Comparison of ENCODE assay signal across 8 cellular contexts in genomic region chr20:6142348-6142993, GRCh38. TPM values are rescaled to one million over a fixed set of nuclear protein-coding genes. Genes with fewer than 3 reads are reported as not detected.
A peak's percentile ranks its signal among the peaks of the same experiment; 100 is the strongest.
DNase-seq lines count a peak whose midpoint lies in the region; ATAC-seq, FAIRE-seq and TF ChIP-seq lines count a peak whose summit lies in the region.

No MANE protein-coding gene starts in this region.

- SMC1A ChIA-PET in GM12878 (lab: Charles Lee; ENCODE audit: uncharacterized antibody, unreplicated experiment): interaction anchor here (1.1 kb wide), 1 partner anchor 15 kb away, joined by 3 read pairs; no protein-coding TSS in a partner anchor

- no peak overlapping the region for H3K27ac ChIP-seq in RWPE1
- H3K27ac ChIP-seq in GM12878 (ENCODE audit: control insufficient read depth, insufficient read depth): no peak overlapping the region
- H3K27ac ChIP-seq in spleen: no peak overlapping the region

- H3K4me1 ChIP-seq in GM12878 (ENCODE audit: control insufficient read depth, insufficient read depth, low read length) (no peaks in the 10 kb centered on the region), spleen (no peaks in the 10 kb centered on the region)

- no peak overlapping the region for H3K9ac ChIP-seq in GM12878 (ENCODE audit: control insufficient read depth, insufficient read depth, low read length)

- no peak overlapping the region for H2AFZ ChIP-seq in GM12878 (ENCODE audit: control insufficient read depth, low read depth, low read length)

- TF ChIP-seq CTCF in RWPE1 (conservative IDR thresholded peaks at IDR 0.05; ENCODE audit: low read depth) (peak; percentile 95), GM12878 (IDR thresholded peaks at IDR 0.05 in 2 of 3, conservative IDR thresholded peaks at IDR 0.05 in 1 of 3; ENCODE audit: control insufficient read depth in 2 of 3, extremely low read depth in 1 of 3, insufficient read depth in 1 of 3, low read depth in 3 of 3, low read length in 3 of 3) (peak; percentile 71 to 84 (median 76); a peak in 5 of 6 replicates), spleen (IDR thresholded peaks at IDR 0.05 in 8 of 11, conservative IDR thresholded peaks at IDR 0.05 in 3 of 11) (peak; percentile 17 to 87 (median 62))

- TF ChIP-seq RAD21 in GM12878 (IDR thresholded peaks at IDR 0.05; ENCODE audit: insufficient read depth, low read depth, low read length): peak; percentile 68

- no TSS peak for BruUV-seq in GM12878 (replicated peaks; lab: Mats Ljungman, UMichigan)

- CTCF ChIA-PET in RWPE1 (lab: Yijun Ruan, JAX) (interaction anchor here (0.6 kb wide), 2 partner anchors 9 to 1307 kb away, joined by 4 to 5 read pairs; no protein-coding TSS in a partner anchor), GM12878 (lab: Yijun Ruan, JAX) (interaction anchor here (0.6 to 1.1 kb wide), 3 partner anchors 158 to 1379 kb away, joined by 3 read pairs; no protein-coding TSS in a partner anchor)

- FAIRE-seq in GM12878 (lab: Jason Lieb, UNC): peak; percentile 97

- no peaks in the 10 kb centered on the region for H4K20me1 ChIP-seq in GM12878 (ENCODE audit: control insufficient read depth, insufficient read depth)

- TF ChIP-seq EP300 in GM12878 (IDR thresholded peaks at IDR 0.05; ENCODE audit: borderline replicate concordance in 1 of 2, control insufficient read depth in 1 of 2, low read depth in 2 of 2, low read length in 2 of 2): no peak

- RAD21 ChIA-PET in GM12878 (lab: Charles Lee; ENCODE audit: unreplicated experiment): no interaction called here

- H3K4me2 ChIP-seq in GM12878 (ENCODE audit: control insufficient read depth, insufficient read depth): no peak overlapping the region

- H3K9me3 ChIP-seq in GM12878 (replicated peaks; ENCODE audit: control insufficient read depth, insufficient read depth, low read length): no peaks in the 10 kb centered on the region
- peaks cover 0 to 18% (median 4%) of the 10 kb centered on the region in 8 donors for H3K9me3 ChIP-seq in spleen

- ATAC-seq in GM21515 (IDR thresholded peaks at IDR 0.05; ENCODE audit: unreplicated experiment): peak; percentile 73
- peak; percentile 91 for ATAC-seq in GM12878
- ATAC-seq in HG02981 (IDR thresholded peaks at IDR 0.05; ENCODE audit: unreplicated experiment): no peak

- H3K27me3 ChIP-seq in GM12878 (replicated peaks in 1 of 2; ENCODE audit: control insufficient read depth in 2 of 2, insufficient read depth in 2 of 2, low read length in 1 of 2): no peaks in the 10 kb centered on the region
- H3K27me3 ChIP-seq in spleen (replicated peaks in 1 of 7): peaks cover 0 to 27% (median 0%) of the 10 kb centered on the region in 7 donors

- H3K4me3 ChIP-seq in GM12878 (no peak overlapping the region), spleen (no peak overlapping the region)

- in situ Hi-C loops in GM12878 (cut with MboI): loop anchor here (10.0 kb wide), 2 partner anchors 1142 to 1232 kb away; no protein-coding TSS in a partner anchor

- DNase-seq in DMS114 treated with DMSO at 0.1 percent for 48 hours (lab: John Stamatoyannopoulos, UW; ENCODE audit: unreplicated experiment) (peak; percentile 44), LoVo (ENCODE audit: low spot score) (peak; percentile 73), RWPE1 (ENCODE audit: low spot score) (peak; percentile 71), GM12878 (ENCODE audit: low read depth, low spot score) (peak; percentile 9), iPS DF 4.7 (ENCODE audit: extremely low read depth, low spot score) (peak; percentile 25), spleen (no peak)

- no peaks in the 10 kb centered on the region for H3K79me2 ChIP-seq in GM12878 (ENCODE audit: control insufficient read depth, insufficient read depth, low read length)

- TF ChIP-seq POLR2A in GM12878 (IDR thresholded peaks at IDR 0.05; ENCODE audit: low read depth, low read length) (no peak), spleen (IDR thresholded peaks at IDR 0.05) (no peak)

- H3K36me3 ChIP-seq in GM12878 (ENCODE audit: control insufficient read depth in 2 of 2, insufficient read depth in 2 of 2, low read length in 1 of 2): no peaks in the 10 kb centered on the region
- no peaks in the 10 kb centered on the region for H3K36me3 ChIP-seq in spleen

- 2% methylated on average over 10 of the region's 10 CpGs for WGBS in GM12878 (ENCODE audit: insufficient coverage, insufficient replicate concordance, low lambda C conversion rate, missing lambda C conversion rate)
- 2 to 3% (median 3%) methylated on average over 10 of the region's 10 CpGs for WGBS in spleen, 5 donors

- POLR2A ChIA-PET in RWPE1 (lab: Yijun Ruan, JAX; ENCODE audit: low non-redundant PET) (no interaction called here), GM12878 (lab: Charles Lee) (no interaction called here)

- intact Hi-C loops in GM12878 (cut with micrococcal nuclease; ENCODE audit: unreplicated experiment) (loop anchor here (2.0 to 5.0 kb wide), 3 partner anchors 625 to 1235 kb away; partner anchors contain the start of gene BMP2), spleen (cut with DNase I; ENCODE audit: low total_unique reads) (loop anchor here (10.0 kb wide), 1 partner anchor 1142 kb away; no protein-coding TSS in a partner anchor)

TF ChIP-seq in GM12878, 131 proteins besides CTCF, POLR2A, EP300 and RAD21:
- TF ChIP-seq SIN3A (IDR thresholded peaks at IDR 0.05; ENCODE audit: low read depth, low read length): no peak
- peak; percentile 63 for TF ChIP-seq SMC3 (IDR thresholded peaks at IDR 0.05; ENCODE audit: borderline replicate concordance, low read length)

RNA-seq across cellular contexts. Expression of gene FERMT1, which starts 19.6 kb away (rescaled TPM):
- 1.0 and 2.1 TPM in 2 replicates for total RNA-seq in GM12878 (2013; cell fraction: nucleolus; rRNA removed)
- total RNA-seq in GM12878 (2014; rRNA removed) (0.62 and 0.82 TPM in 2 replicates), GM12878 (2014; rRNA removed; fragmentation: Illumina TruSeq; extraction: Trizol) (0.46 and 0.58 TPM in 2 replicates), GM12878 (2021) (0.66 and 0.74 TPM in 2 replicates), spleen (1 to 10 TPM in 2 of 7 donors, under 1 TPM in 5; 0.26 to 1.3 (median 0.44) TPM)
- not detected for polyA plus RNA-seq in GM12878 (2011; ENCODE audit: low read depth)
- polyA plus RNA-seq in GM12878 (2011; rRNA removed) (2.0 and 3.1 TPM in 2 replicates), GM12878 (2014; fragmentation: Illumina TruSeq; extraction: Trizol) (0.46 and 0.72 TPM in 2 replicates), GM12878 (2014; fragmentation: Nextera tagmentation; extraction: Ambion mirVana) (under 1 TPM; 0.08 to 0.26 TPM), GM12878 (2014; rRNA removed) (0.32 and 1.5 TPM in 2 replicates), GM12878 (2016; fragmentation: Nextera tagmentation; extraction: Ambion mirVana) (under 1 TPM; 0.04 to 0.29 TPM), spleen (under 1 TPM; 0.06 to 0.20 (median 0.08) TPM)
- 2.4 TPM in 2 replicates for polyA plus RNA-seq in GM12878 (2011; cell fraction: cytosol; rRNA removed)
- 2.0 TPM in 2 replicates for polyA plus RNA-seq in GM12878 (2011; cell fraction: nucleus; rRNA removed)
- polyA plus RNA-seq in GM12878 (2012): 0.07 TPM in 1 of 2 replicates, not detected in the other
- 1.2 and 1.6 TPM in 2 replicates for polyA minus RNA-seq in GM12878 (2011; rRNA and poly(A)+ RNA removed)
- 1.5 and 2.3 TPM in 2 replicates for polyA minus RNA-seq in GM12878 (2011; cell fraction: cytosol; rRNA and poly(A)+ RNA removed)
- polyA minus RNA-seq in GM12878 (2011; cell fraction: nucleus; rRNA and poly(A)+ RNA removed): 0.85 and 0.96 TPM in 2 replicates
